9 cellular contexts compared by ENCODE assay signal in the genomic region with DNA sequence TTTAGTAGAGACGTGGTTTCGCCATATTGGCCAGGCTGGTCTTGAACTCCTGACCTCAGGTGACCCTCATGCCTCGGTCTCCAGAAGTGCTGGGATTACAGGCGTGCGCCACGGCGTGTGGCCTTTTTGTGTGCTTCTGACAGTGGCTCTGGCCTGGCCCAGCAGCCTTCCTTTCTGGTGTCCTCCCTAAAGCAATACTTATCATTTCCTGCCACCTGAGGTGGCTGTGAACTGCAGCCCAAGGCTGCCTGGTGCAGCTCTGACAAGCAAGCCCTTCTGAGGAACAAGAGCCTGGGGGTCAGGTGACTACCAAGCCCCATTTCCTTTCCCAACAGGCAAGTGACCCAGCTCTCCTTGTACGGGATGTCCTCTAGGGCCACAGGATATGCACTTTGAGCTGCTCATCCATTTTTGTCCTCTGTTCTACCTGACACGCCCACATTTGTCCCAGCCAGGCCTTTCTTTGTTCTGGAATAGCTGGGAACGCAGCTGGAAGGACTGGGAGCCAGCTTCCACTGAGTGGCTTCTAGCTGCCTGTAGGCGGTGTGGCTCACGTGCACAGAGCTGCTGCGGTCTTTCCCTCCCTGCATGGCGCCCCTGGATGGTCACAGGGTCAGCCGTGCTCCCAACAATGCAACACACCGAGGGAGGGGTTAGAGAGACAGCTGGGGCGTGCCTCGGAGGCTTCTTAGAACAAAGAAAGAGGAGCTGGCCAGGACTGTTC. TPM values are rescaled to one million over a fixed set of nuclear protein-coding genes. Genes with fewer than 3 reads are reported as not detected.
DNase-seq lines count a peak whose midpoint lies in the region; ATAC-seq and TF ChIP-seq lines count a peak whose summit lies in the region.
"Had no signal": no experiment of that assay in that cellular context is flagged by ENCODE, and none has a peak within 500 bp of the region (broad histone marks: within the 10 kb centered on the region; RNA-seq: fewer than 3 reads in every experiment).

No MANE protein-coding gene starts in this region.

- ATAC-seq in activated naive CD4-positive, alpha-beta T cell treated with anti-CD3 and anti-CD28 coated beads, Interleukin-2, amount 50 U/mL, for 72 hours = no peak
- ATAC-seq in GM19467 (IDR thresholded peaks at IDR 0.05; ENCODE audit: unreplicated experiment) (no peak), GM21447 (IDR thresholded peaks at IDR 0.05; ENCODE audit: unreplicated experiment) (no peak)

- no peaks in the 10 kb centered on the region for H3K36me3 ChIP-seq in uterus

- no peaks in the 10 kb centered on the region for H3K9me3 Mint-ChIP-seq in activated naive CD4-positive, alpha-beta T cell treated with anti-CD3 and anti-CD28 coated beads, Interleukin-2, amount 50 U/mL, for 24 hours
- H3K9me3 Mint-ChIP-seq in activated naive CD4-positive, alpha-beta T cell treated with anti-CD3 and anti-CD28 coated beads, Interleukin-2, amount 50 U/mL, for 72 hours = no peaks in the 10 kb centered on the region

- no peaks in the 10 kb centered on the region for H3K9me3 ChIP-seq in uterus

- H3K4me3 ChIP-seq in lower leg skin (ENCODE audit: low read depth, poor library complexity, severe bottlenecking) (no peak overlapping the region), uterus (no peak overlapping the region)

- H3K27me3 Mint-ChIP-seq in activated naive CD4-positive, alpha-beta T cell treated with anti-CD3 and anti-CD28 coated beads, Interleukin-2, amount 50 U/mL, for 24 hours = no peaks in the 10 kb centered on the region

- TF ChIP-seq CTCF in lower leg skin (IDR thresholded peaks at IDR 0.05) = no peak
- TF ChIP-seq CTCF in uterus (IDR thresholded peaks at IDR 0.05) = no peak

- peak overlapping the region; percentile 44 to 54 for H3K27ac ChIP-seq in uterus
- H3K27ac ChIP-seq: C4-2B had no signal

- H3K27me3 ChIP-seq in uterus = no peaks in the 10 kb centered on the region

- 46% methylated on average over 18 of the region's 18 CpGs for WGBS in lower leg skin, 2 donors

- no peak for TF ChIP-seq POLR2A in lower leg skin (IDR thresholded peaks at IDR 0.05)
- no peak for TF ChIP-seq POLR2A in uterus (IDR thresholded peaks at IDR 0.05)

- DNase-seq in activated naive CD4-positive, alpha-beta T cell treated with anti-CD3 and anti-CD28 coated beads, Interleukin-2, amount 50 U/mL, for 72 hours (ENCODE audit: low spot score in 2 of 2) = no peak
- DNase-seq in ecto neural progenitor cell (ENCODE audit: low spot score) (peak; percentile 85), lower leg skin (ENCODE audit: low spot score in 2 of 2) (peak; percentile 74 to 91), uterus (peak; percentile 68 to 69), OCI-M2 (lab: John Stamatoyannopoulos, UW; ENCODE audit: unreplicated experiment) (no peak)

- H3K27ac Mint-ChIP-seq in activated naive CD4-positive, alpha-beta T cell treated with anti-CD3 and anti-CD28 coated beads, Interleukin-2, amount 50 U/mL, for 24 hours = peak overlapping the region; percentile 8
- H3K27ac Mint-ChIP-seq in activated naive CD4-positive, alpha-beta T cell treated with anti-CD3 and anti-CD28 coated beads, Interleukin-2, amount 50 U/mL, for 72 hours = no peak overlapping the region

- intact Hi-C loops in lower leg skin (cut with DNase I; ENCODE audit: low total_unique reads) = no loop called here
- intact Hi-C loops in uterus (cut with DNase I; ENCODE audit: low total_unique reads) = no loop called here

- peaks cover 7% of the 10 kb centered on the region for H3K4me1 Mint-ChIP-seq in activated naive CD4-positive, alpha-beta T cell treated with anti-CD3 and anti-CD28 coated beads, Interleukin-2, amount 50 U/mL, for 24 hours

- no peaks in the 10 kb centered on the region for H3K36me3 Mint-ChIP-seq in activated naive CD4-positive, alpha-beta T cell treated with anti-CD3 and anti-CD28 coated beads, Interleukin-2, amount 50 U/mL, for 24 hours
- no peaks in the 10 kb centered on the region for H3K36me3 Mint-ChIP-seq in activated naive CD4-positive, alpha-beta T cell treated with anti-CD3 and anti-CD28 coated beads, Interleukin-2, amount 50 U/mL, for 72 hours

- no peaks in the 10 kb centered on the region for H3K4me1 ChIP-seq in uterus

- no peak overlapping the region for H3K4me3 Mint-ChIP-seq in activated naive CD4-positive, alpha-beta T cell treated with anti-CD3 and anti-CD28 coated beads, Interleukin-2, amount 50 U/mL, for 24 hours

RNA-seq across cellular contexts. Expression of a gene that starts 12.3 kb away (rescaled TPM):
- total RNA-seq in activated naive CD4-positive, alpha-beta T cell treated with anti-CD3 and anti-CD28 coated beads, Interleukin-2, amount 50 U/mL, for 72 hours = 10 to 100 TPM in 1 of 2 donors, 1 to 10 TPM in 1; 9.8 to 19.0 TPM
- total RNA-seq in lower leg skin = 10 to 100 TPM in 3 of 4 donors, 1 to 10 TPM in 1; 5.4 to 22.6 (median 15.2) TPM
- total RNA-seq in uterus = 10 to 100 TPM in 2 of 4 donors, 1 to 10 TPM in 1, under 1 TPM in 1; 0.77 to 96.2 (median 10.4) TPM

Comparison
In these comparisons a context has a peak if more than half of its experiments do, and no peak if none do; other contexts are left out.
1. DNase-seq: peak in ecto neural progenitor cell (single experiment), lower leg skin (2 of 2) and uterus (2 of 2); none in activated naive CD4-positive, alpha-beta T cell treated with anti-CD3 and anti-CD28 coated beads, Interleukin-2, amount 50 U/mL, for 72 hours (0 of 2) and OCI-M2 (single experiment).